8 cellular contexts compared by ENCODE assay signal in genomic region chr17:81481011-81481799, GRCh38. TPM values are rescaled to one million over a fixed set of nuclear protein-coding genes. Genes with fewer than 3 reads are reported as not detected.
DNase-seq lines count a peak whose midpoint lies in the region; ATAC-seq and TF ChIP-seq lines count a peak whose summit lies in the region.

No MANE protein-coding gene starts in this region.

- 7% methylated on average over 67 to 96 of the region's 96 CpGs for whole genome bisulfite sequencing in aorta, 2 donors

- H3K4me1 ChIP-seq in SJSA1 (replicated peaks): peaks cover 41% of the 10 kb centered on the region
- peaks cover 23% of the 10 kb centered on the region for H3K4me1 ChIP-seq in adipocyte (ENCODE audit: control insufficient read depth, insufficient read depth, low read length)
- no peaks in the 10 kb centered on the region for H3K4me1 ChIP-seq in aorta (ENCODE audit: control insufficient read depth in 1 of 2, insufficient read depth in 2 of 2, low read length in 2 of 2)

- no peaks in the 10 kb centered on the region for H3K27me3 ChIP-seq in SJSA1 (replicated peaks)
- no peaks in the 10 kb centered on the region for H3K27me3 ChIP-seq in adipocyte (replicated peaks; ENCODE audit: control insufficient read depth, insufficient read depth, low read length)
- no peaks in the 10 kb centered on the region for H3K27me3 ChIP-seq in aorta (ENCODE audit: control insufficient read depth in 1 of 2, insufficient read depth in 2 of 2, low read length in 1 of 2)

- DNase-seq in DMS 273 (lab: John Stamatoyannopoulos, UW; ENCODE audit: unreplicated experiment) (peak; percentile 94), DMS 273 treated with DMSO at 0.1 percent for 48 hours (lab: John Stamatoyannopoulos, UW) (no peak), SJSA1 (ENCODE audit: low read depth in 1 of 2, low spot score in 2 of 2) (peak in 1 of 2 experiments; percentile 64), adipocyte (ENCODE audit: low read depth) (peak; percentile 93), left cardiac atrium (peak; percentile 85), progenitor cell of endocrine pancreas (ENCODE audit: low spot score, unreplicated experiment) (no peak), aorta (peak; percentile 82 to 89)

- H3K27me3 Mint-ChIP-seq in progenitor cell of endocrine pancreas: peaks cover 35% of the 10 kb centered on the region

- H3K27ac ChIP-seq in SJSA1 (no peak overlapping the region), aorta (ENCODE audit: low read depth in 1 of 2, low read length in 2 of 2) (no peak overlapping the region)

- no peaks in the 10 kb centered on the region for H3K36me3 ChIP-seq in SJSA1
- no peaks in the 10 kb centered on the region for H3K36me3 ChIP-seq in adipocyte (ENCODE audit: control insufficient read depth, insufficient read depth, low read length, severe bottlenecking)
- no peaks in the 10 kb centered on the region for H3K36me3 ChIP-seq in aorta (ENCODE audit: control insufficient read depth in 1 of 2, insufficient read depth in 2 of 2, low read length in 1 of 2)

- peaks cover 10% of the 10 kb centered on the region for H3K4me1 Mint-ChIP-seq in progenitor cell of endocrine pancreas (ENCODE audit: low read depth)

- H3K4me3 Mint-ChIP-seq in progenitor cell of endocrine pancreas (ENCODE audit: low read depth): no peak overlapping the region

- peak overlapping the region; percentile 27 for H3K4me3 ChIP-seq in SJSA1
- peak overlapping the region; percentile 73 for H3K4me3 ChIP-seq in adipocyte (ENCODE audit: low read length)
- peak overlapping the region; percentile 4 to 22 for H3K4me3 ChIP-seq in aorta (ENCODE audit: low read length in 2 of 2)

- peak overlapping the region; percentile 56 for H3K9ac ChIP-seq in adipocyte (ENCODE audit: low read length)

- H3K9me3 Mint-ChIP-seq in progenitor cell of endocrine pancreas (ENCODE audit: low read depth): no peaks in the 10 kb centered on the region

- peaks cover 1% of the 10 kb centered on the region for H3K36me3 Mint-ChIP-seq in progenitor cell of endocrine pancreas (ENCODE audit: insufficient read depth)

- TF ChIP-seq CTCF in progenitor cell of endocrine pancreas (IDR thresholded peaks at IDR 0.05; ENCODE audit: unreplicated experiment): no peak

- H3K9me3 ChIP-seq in SJSA1 (replicated peaks) (peaks cover 8% of the 10 kb centered on the region), adipocyte (ENCODE audit: control insufficient read depth, low read length) (peaks cover 3% of the 10 kb centered on the region), aorta (ENCODE audit: control insufficient read depth, low read length) (no peaks in the 10 kb centered on the region)

- intact Hi-C loops in left cardiac atrium (cut with DNase I): loop anchor here (5.0 to 10.0 kb wide), 4 partner anchors 59 to 189 kb away; partner anchors contain the start of gene SLC38A10 (in 1 of the 2)
- intact Hi-C loops in aorta (cut with DNase I): loop anchor here (2.0 to 5.0 kb wide), 4 partner anchors 52 to 229 kb away; partner anchors contain the start of gene BAHCC1 (in 1 of the 2)

- peak; percentile 74 to 87 for ATAC-seq in left cardiac atrium
- peak; percentile 77 for ATAC-seq in aorta (ENCODE audit: low FRiP score)
- no peak for ATAC-seq in GM19452 (IDR thresholded peaks at IDR 0.05; ENCODE audit: unreplicated experiment)

- peak overlapping the region; percentile 89 for H3K27ac Mint-ChIP-seq in progenitor cell of endocrine pancreas

RNA-seq across cellular contexts. Expression of gene ACTG1, which starts 31.4 kb away (rescaled TPM):
- 9,784 and 9,807 TPM in 2 replicates for total RNA-seq in SJSA1 (2014; rRNA removed; shearing (Covaris generic))
- total RNA-seq in left cardiac atrium (1,000 to 10,000 TPM in 1 of 2 donors, 100 to 1,000 TPM in 1; 663 to 1,095 TPM), progenitor cell of endocrine pancreas (3,227 and 3,279 TPM in 2 replicates), aorta (1,000 to 10,000 TPM; 2,309 to 2,547 TPM)
- 1,000 to 10,000 TPM; 1,438 to 2,310 TPM for polyA plus RNA-seq in aorta

RNA-seq across cellular contexts. Expression of gene FSCN2, which starts 47.0 kb away (rescaled TPM):
- 0.61 and 1.4 TPM in 2 replicates for total RNA-seq in SJSA1 (2014; rRNA removed; shearing (Covaris generic))
- total RNA-seq in left cardiac atrium (under 1 TPM; 0.38 to 0.39 TPM), progenitor cell of endocrine pancreas (4.8 and 5.3 TPM in 2 replicates), aorta (1 to 10 TPM; 3.0 to 3.1 TPM)
- polyA plus RNA-seq in aorta: 1 to 10 TPM; 1.0 to 1.3 TPM

Comparison
In these comparisons a context has a peak if more than half of its experiments do, and no peak if none do; other contexts are left out.
1. DNase-seq: peak in DMS 273 (single experiment), adipocyte (single experiment), left cardiac atrium (single experiment) and aorta (2 of 2); none in DMS 273 treated with DMSO at 0.1 percent for 48 hours (single experiment) and progenitor cell of endocrine pancreas (single experiment).
2. H3K4me3 ChIP-seq: peak in every context shown above with its lines; median percentile 73 in adipocyte; 27 in SJSA1; 13 in aorta.